8 cellular contexts compared by ENCODE assay signal in genomic region chr3:25648107-25648535, GRCh38. TPM values are rescaled to one million over a fixed set of nuclear protein-coding genes. Genes with fewer than 3 reads are reported as not detected.
DNase-seq lines count a peak whose midpoint lies in the region; ATAC-seq, FAIRE-seq and TF ChIP-seq lines count a peak whose summit lies in the region.

No MANE protein-coding gene starts in this region.

- peak; percentile 97 for FAIRE-seq in H54 (lab: Jason Lieb, UNC)

- CTCF ChIA-PET in RWPE1 (lab: Yijun Ruan, JAX) = interaction anchor here (0.5 to 1.5 kb wide), 10 partner anchors 9 to 663 kb away, joined by 3 to 5 read pairs (median 3); no protein-coding TSS in a partner anchor

- peaks cover 0 to 21% (median 0%) of the 10 kb centered on the region in 3 donors for H3K36me3 ChIP-seq in tibial nerve

- peak; percentile 87 for TF ChIP-seq CTCF in RWPE1 (conservative IDR thresholded peaks at IDR 0.05; ENCODE audit: low read depth)
- peak; percentile 87 for TF ChIP-seq CTCF in foreskin fibroblast (IDR thresholded peaks at IDR 0.05; ENCODE audit: low read depth, low read length)
- TF ChIP-seq CTCF in omental fat pad (IDR thresholded peaks at IDR 0.05) = peak in 1 of 3 donors; percentile 50
- peak; percentile 75 to 88 (median 76) for TF ChIP-seq CTCF in tibial nerve (IDR thresholded peaks at IDR 0.05)

- peaks cover 0 to 23% (median 4%) of the 10 kb centered on the region in 4 donors for H3K4me1 ChIP-seq in tibial nerve

- ATAC-seq in omental fat pad (ENCODE audit: low FRiP score) = peak; percentile 66

- TF ChIP-seq EP300 in tibial nerve (IDR thresholded peaks at IDR 0.05) = no peak

- POLR2A ChIA-PET in RWPE1 (lab: Yijun Ruan, JAX; ENCODE audit: low non-redundant PET) = interaction anchor here (0.8 kb wide), 1 partner anchor 13 kb away, joined by 4 read pairs; no protein-coding TSS in a partner anchor

- DNase-seq in GDM1 (lab: John Stamatoyannopoulos, UW) (peak; percentile 66), H54 (ENCODE audit: insufficient read length, low spot score) (peak; percentile 18), LHCN-M2 (ENCODE audit: low read depth) (peak; percentile 78), RWPE1 (ENCODE audit: low spot score) (peak; percentile 44), foreskin fibroblast (peak; percentile 60 to 87), omental fat pad (ENCODE audit: low spot score) (peak; percentile 78), tibial nerve (ENCODE audit: low spot score in 2 of 2) (peak; percentile 38 to 90)
- DNase-seq in activated T-helper 1 cell treated with anti-CD3 and anti-CD28 coated beads, Interleukin-2, amount 50 U/mL, for 16 hours (ENCODE audit: low read depth in 1 of 2, low spot score in 1 of 2) = peak; percentile 53 to 60

- no peaks in the 10 kb centered on the region for H3K27me3 ChIP-seq in tibial nerve

- H3K27ac ChIP-seq in RWPE1 (no peak overlapping the region), tibial nerve (no peak overlapping the region)

- H3K4me3 ChIP-seq in foreskin fibroblast (ENCODE audit: low read depth in 1 of 2, low read length in 2 of 2) = no peak overlapping the region
- no peak overlapping the region for H3K4me3 ChIP-seq in tibial nerve

- H3K9me3 ChIP-seq in tibial nerve = peaks cover 0 to 20% (median 3%) of the 10 kb centered on the region in 4 donors

- 54 to 63% methylated on average over 3 of the region's 3 CpGs for WGBS in tibial nerve, 2 donors

- TF ChIP-seq POLR2A in H54 (IDR thresholded peaks at IDR 0.05; ENCODE audit: low read depth, low read length) (no peak), tibial nerve (IDR thresholded peaks at IDR 0.05) (no peak)

RNA-seq across cellular contexts. Expression of gene TOP2B, which starts 16.6 kb away (rescaled TPM):
- total RNA-seq in LHCN-M2 (2014; rRNA removed) (75.8 and 84.7 TPM in 2 replicates), omental fat pad (10 to 100 TPM; 63.0 to 98.0 (median 64.3) TPM), tibial nerve (100 to 1,000 TPM in 2 of 4 donors, 10 to 100 TPM in 2; 85.3 to 121 (median 99.3) TPM)
- polyA plus RNA-seq in LHCN-M2 (2012) = 34.2 TPM

Comparison
In these comparisons a context has a peak if more than half of its experiments do, and no peak if none do; other contexts are left out.
1. DNase-seq: peak in every context shown above with its lines; median percentile 78 in LHCN-M2; 78 in omental fat pad; 74 in foreskin fibroblast; 66 in GDM1; 64 in tibial nerve; 56 in activated T-helper 1 cell treated with anti-CD3 and anti-CD28 coated beads, Interleukin-2, amount 50 U/mL, for 16 hours; 44 in RWPE1; 18 in H54.